Comparison of ENCODE assay signal across 2 cellular contexts in the genomic region with DNA sequence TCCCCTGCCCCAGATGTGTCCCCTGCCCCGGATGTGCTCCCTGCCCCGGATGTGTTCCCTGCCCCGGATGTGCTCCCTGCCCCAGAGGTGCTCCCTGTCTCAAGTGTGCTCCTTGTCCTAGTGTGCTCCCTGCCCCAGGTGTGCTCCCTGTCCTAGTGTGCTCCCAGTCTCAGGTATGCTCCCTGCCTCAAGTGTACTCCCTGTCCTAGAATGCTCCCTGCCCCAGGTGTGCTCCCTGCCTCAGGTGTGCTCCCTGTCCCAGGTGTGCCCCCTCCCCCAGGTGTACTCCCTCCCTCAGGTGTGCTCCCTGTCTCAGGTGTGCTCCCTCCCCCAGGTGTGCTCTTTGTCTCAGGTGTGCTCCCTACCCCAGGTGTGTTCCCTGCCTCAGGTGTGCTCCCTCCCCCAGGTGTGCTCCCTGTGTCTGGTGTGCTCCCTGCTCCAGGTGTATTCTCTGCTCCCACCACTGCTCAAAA.
A peak's percentile ranks its signal among the peaks of the same experiment; 100 is the strongest.
TF ChIP-seq lines count a peak whose summit lies in the region.

No MANE protein-coding gene starts in this region.

TF ChIP-seq in HepG2, 621 proteins besides CTCF, POLR2A, EP300 and RAD21:
- TF ChIP-seq ZNF547 (CRISPR knock-in tag; IDR thresholded peaks at IDR 0.05) (no peak), RFXAP (CRISPR knock-in tag; IDR thresholded peaks at IDR 0.05; ENCODE audit: borderline replicate concordance) (no peak), GABPA (IDR thresholded peaks at IDR 0.05; ENCODE audit: low read depth, low read length) (peak; percentile 37), GABPA (CRISPR knock-in tag; IDR thresholded peaks at IDR 0.05; ENCODE audit: low read depth) (no peak; the same call in 1 of the 2 replicates), NR2C2 (CRISPR knock-in tag; IDR thresholded peaks at IDR 0.05; ENCODE audit: borderline replicate concordance) (peak; percentile 92), ZNF263 (CRISPR knock-in tag; IDR thresholded peaks at IDR 0.05) (peak; percentile 70; the same call in 1 of the 2 replicates), GABPB1 (CRISPR knock-in tag; IDR thresholded peaks at IDR 0.05) (peak; percentile 47; the same call in 1 of the 2 replicates)

TF ChIP-seq in K562, 482 proteins besides CTCF, POLR2A, EP300 and RAD21 (continues in another document):
- TF ChIP-seq NELFE (IDR thresholded peaks at IDR 0.05; ENCODE audit: insufficient read depth, insufficient read length) (no peak), FOXJ2 (tag; IDR thresholded peaks at IDR 0.05) (0 out of 2 replicates have a peak, but pooled peaks have one; percentile 39), ZNF316 (IDR thresholded peaks at IDR 0.05) (no peak), GABPA (tag; conservative IDR thresholded peaks at IDR 0.05; ENCODE audit: low read depth) (peak; percentile 100), RBM25 (IDR thresholded peaks at IDR 0.05; ENCODE audit: low read depth, low read length, severe bottlenecking) (no peak), ZNF707 (CRISPR knock-in tag; conservative IDR thresholded peaks at IDR 0.05) (no peak), MEIS2 (IDR thresholded peaks at IDR 0.05; ENCODE audit: partially characterized antibody) (no peak), XRCC5 (IDR thresholded peaks at IDR 0.05; ENCODE audit: low read depth, low read length) (no peak), NR4A1 (CRISPR knock-in tag; IDR thresholded peaks at IDR 0.05) (no peak), NR4A1 (tag; IDR thresholded peaks at IDR 0.05) (no peak), DNMT1 (IDR thresholded peaks at IDR 0.05) (no peak), HNRNPLL (IDR thresholded peaks at IDR 0.05; ENCODE audit: low read depth, low read length, poor library complexity, severe bottlenecking) (no peak), ESRRA (IDR thresholded peaks at IDR 0.05; ENCODE audit: borderline replicate concordance, low read depth) (no peak), NR2C1 (IDR thresholded peaks at IDR 0.05) (peak; percentile 87), NR2C1 (tag; IDR thresholded peaks at IDR 0.05) (peak; percentile 97), CBX5 (IDR thresholded peaks at IDR 0.05; ENCODE audit: borderline replicate concordance, low read depth) (0 out of 2 replicates have a peak, but pooled peaks have one; percentile 39), ZNF143 (CRISPR knock-in tag; IDR thresholded peaks at IDR 0.05) (no peak), ZNF644 (tag; IDR thresholded peaks at IDR 0.05; ENCODE audit: low read depth) (0 out of 2 replicates have a peak, but pooled peaks have one; percentile 73), SIN3A (IDR thresholded peaks at IDR 0.05; ENCODE audit: borderline replicate concordance in 2 of 2, control insufficient read depth in 1 of 2, low read depth in 2 of 2, low read length in 2 of 2) (no peak), ZNF23 (CRISPR knock-in tag; IDR thresholded peaks at IDR 0.05) (no peak), YBX1 (IDR thresholded peaks at IDR 0.05) (no peak), BHLHE40 (IDR thresholded peaks at IDR 0.05; ENCODE audit: low read length) (no peak), MAZ (CRISPR knock-in tag; conservative IDR thresholded peaks at IDR 0.05 in 1 of 2, IDR thresholded peaks at IDR 0.05 in 1 of 2) (0 out of 4 replicates have a peak, but pooled peaks of 1 of the 2 experiments have one; percentile 16), ZKSCAN8 (CRISPR knock-in tag; IDR thresholded peaks at IDR 0.05) (0 out of 2 replicates have a peak, but pooled peaks have one; percentile 46), RHOXF2B (CRISPR knock-in tag; conservative IDR thresholded peaks at IDR 0.05) (no peak), HCFC1 (IDR thresholded peaks at IDR 0.05; ENCODE audit: low read depth, low read length) (peak; percentile 55), HDAC8 (tag; IDR thresholded peaks at IDR 0.05) (no peak), CCAR2 (IDR thresholded peaks at IDR 0.05; ENCODE audit: low read depth, low read length) (no peak), ZNF263 (CRISPR knock-in tag; IDR thresholded peaks at IDR 0.05; ENCODE audit: borderline replicate concordance) (peak; percentile 98), NCOA2 (IDR thresholded peaks at IDR 0.05; ENCODE audit: partially characterized antibody in 2 of 2) (no peak), ZNF324 (CRISPR knock-in tag; IDR thresholded peaks at IDR 0.05) (no peak), BRCA1 (IDR thresholded peaks at IDR 0.05) (no peak), BRCA1 (CRISPR knock-in tag; IDR thresholded peaks at IDR 0.05) (no peak), NCOR1 (IDR thresholded peaks at IDR 0.05) (no peak), EHMT2 (IDR thresholded peaks at IDR 0.05) (peak; percentile 61; the same call in 1 of the 2 replicates), NFXL1 (CRISPR knock-in tag; IDR thresholded peaks at IDR 0.05) (no peak), ARNT (IDR thresholded peaks at IDR 0.05) (no peak), ZKSCAN3 (CRISPR knock-in tag; IDR thresholded peaks at IDR 0.05) (no peak), OTX1 (CRISPR knock-in tag; IDR thresholded peaks at IDR 0.05) (no peak), HMGN3 (IDR thresholded peaks at IDR 0.05; ENCODE audit: borderline replicate concordance, extremely low read depth, insufficient read length, low read depth, low read length) (no peak)
- TF ChIP-seq, protein P1, sequence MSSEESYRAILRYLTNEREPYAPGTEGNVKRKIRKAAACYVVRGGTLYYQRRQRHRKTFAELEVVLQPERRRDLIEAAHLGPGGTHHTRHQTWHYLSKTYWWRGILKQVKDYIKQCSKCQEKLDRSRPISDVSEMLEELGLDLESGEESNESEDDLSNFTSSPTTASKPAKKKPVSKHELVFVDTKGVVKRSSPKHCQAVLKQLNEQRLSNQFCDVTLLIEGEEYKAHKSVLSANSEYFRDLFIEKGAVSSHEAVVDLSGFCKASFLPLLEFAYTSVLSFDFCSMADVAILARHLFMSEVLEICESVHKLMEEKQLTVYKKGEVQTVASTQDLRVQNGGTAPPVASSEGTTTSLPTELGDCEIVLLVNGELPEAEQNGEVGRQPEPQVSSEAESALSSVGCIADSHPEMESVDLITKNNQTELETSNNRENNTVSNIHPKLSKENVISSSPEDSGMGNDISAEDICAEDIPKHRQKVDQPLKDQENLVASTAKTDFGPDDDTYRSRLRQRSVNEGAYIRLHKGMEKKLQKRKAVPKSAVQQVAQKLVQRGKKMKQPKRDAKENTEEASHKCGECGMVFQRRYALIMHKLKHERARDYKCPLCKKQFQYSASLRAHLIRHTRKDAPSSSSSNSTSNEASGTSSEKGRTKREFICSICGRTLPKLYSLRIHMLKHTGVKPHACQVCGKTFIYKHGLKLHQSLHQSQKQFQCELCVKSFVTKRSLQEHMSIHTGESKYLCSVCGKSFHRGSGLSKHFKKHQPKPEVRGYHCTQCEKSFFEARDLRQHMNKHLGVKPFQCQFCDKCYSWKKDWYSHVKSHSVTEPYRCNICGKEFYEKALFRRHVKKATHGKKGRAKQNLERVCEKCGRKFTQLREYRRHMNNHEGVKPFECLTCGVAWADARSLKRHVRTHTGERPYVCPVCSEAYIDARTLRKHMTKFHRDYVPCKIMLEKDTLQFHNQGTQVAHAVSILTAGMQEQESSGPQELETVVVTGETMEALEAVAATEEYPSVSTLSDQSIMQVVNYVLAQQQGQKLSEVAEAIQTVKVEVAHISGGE (CRISPR knock-in tag; IDR thresholded peaks at IDR 0.05): peak in 2 of 3 experiments; percentile 78 to 97; a peak in 4 of 6 replicates
- TF ChIP-seq, protein P2, sequence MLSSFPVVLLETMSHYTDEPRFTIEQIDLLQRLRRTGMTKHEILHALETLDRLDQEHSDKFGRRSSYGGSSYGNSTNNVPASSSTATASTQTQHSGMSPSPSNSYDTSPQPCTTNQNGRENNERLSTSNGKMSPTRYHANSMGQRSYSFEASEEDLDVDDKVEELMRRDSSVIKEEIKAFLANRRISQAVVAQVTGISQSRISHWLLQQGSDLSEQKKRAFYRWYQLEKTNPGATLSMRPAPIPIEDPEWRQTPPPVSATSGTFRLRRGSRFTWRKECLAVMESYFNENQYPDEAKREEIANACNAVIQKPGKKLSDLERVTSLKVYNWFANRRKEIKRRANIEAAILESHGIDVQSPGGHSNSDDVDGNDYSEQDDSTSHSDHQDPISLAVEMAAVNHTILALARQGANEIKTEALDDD (IDR thresholded peaks at IDR 0.05): no peak
- TF ChIP-seq, protein P3, sequence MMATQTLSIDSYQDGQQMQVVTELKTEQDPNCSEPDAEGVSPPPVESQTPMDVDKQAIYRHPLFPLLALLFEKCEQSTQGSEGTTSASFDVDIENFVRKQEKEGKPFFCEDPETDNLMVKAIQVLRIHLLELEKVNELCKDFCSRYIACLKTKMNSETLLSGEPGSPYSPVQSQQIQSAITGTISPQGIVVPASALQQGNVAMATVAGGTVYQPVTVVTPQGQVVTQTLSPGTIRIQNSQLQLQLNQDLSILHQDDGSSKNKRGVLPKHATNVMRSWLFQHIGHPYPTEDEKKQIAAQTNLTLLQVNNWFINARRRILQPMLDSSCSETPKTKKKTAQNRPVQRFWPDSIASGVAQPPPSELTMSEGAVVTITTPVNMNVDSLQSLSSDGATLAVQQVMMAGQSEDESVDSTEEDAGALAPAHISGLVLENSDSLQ (IDR thresholded peaks at IDR 0.05): peak; percentile 17; the same call in 1 of the 2 replicates
- TF ChIP-seq, protein P4, sequence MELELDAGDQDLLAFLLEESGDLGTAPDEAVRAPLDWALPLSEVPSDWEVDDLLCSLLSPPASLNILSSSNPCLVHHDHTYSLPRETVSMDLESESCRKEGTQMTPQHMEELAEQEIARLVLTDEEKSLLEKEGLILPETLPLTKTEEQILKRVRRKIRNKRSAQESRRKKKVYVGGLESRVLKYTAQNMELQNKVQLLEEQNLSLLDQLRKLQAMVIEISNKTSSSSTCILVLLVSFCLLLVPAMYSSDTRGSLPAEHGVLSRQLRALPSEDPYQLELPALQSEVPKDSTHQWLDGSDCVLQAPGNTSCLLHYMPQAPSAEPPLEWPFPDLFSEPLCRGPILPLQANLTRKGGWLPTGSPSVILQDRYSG (tag; conservative IDR thresholded peaks at IDR 0.05; ENCODE audit: low read depth): no peak; the same call in 1 of the 2 replicates
- TF ChIP-seq, protein P5, sequence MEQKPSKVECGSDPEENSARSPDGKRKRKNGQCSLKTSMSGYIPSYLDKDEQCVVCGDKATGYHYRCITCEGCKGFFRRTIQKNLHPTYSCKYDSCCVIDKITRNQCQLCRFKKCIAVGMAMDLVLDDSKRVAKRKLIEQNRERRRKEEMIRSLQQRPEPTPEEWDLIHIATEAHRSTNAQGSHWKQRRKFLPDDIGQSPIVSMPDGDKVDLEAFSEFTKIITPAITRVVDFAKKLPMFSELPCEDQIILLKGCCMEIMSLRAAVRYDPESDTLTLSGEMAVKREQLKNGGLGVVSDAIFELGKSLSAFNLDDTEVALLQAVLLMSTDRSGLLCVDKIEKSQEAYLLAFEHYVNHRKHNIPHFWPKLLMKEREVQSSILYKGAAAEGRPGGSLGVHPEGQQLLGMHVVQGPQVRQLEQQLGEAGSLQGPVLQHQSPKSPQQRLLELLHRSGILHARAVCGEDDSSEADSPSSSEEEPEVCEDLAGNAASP (IDR thresholded peaks at IDR 0.05): no peak
- TF ChIP-seq, protein P6, sequence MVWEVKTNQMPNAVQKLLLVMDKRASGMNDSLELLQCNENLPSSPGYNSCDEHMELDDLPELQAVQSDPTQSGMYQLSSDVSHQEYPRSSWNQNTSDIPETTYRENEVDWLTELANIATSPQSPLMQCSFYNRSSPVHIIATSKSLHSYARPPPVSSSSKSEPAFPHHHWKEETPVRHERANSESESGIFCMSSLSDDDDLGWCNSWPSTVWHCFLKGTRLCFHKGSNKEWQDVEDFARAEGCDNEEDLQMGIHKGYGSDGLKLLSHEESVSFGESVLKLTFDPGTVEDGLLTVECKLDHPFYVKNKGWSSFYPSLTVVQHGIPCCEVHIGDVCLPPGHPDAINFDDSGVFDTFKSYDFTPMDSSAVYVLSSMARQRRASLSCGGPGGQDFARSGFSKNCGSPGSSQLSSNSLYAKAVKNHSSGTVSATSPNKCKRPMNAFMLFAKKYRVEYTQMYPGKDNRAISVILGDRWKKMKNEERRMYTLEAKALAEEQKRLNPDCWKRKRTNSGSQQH (CRISPR knock-in tag; IDR thresholded peaks at IDR 0.05): no peak
